ENCODE assay signal across 28 cellular contexts in the genomic region with DNA sequence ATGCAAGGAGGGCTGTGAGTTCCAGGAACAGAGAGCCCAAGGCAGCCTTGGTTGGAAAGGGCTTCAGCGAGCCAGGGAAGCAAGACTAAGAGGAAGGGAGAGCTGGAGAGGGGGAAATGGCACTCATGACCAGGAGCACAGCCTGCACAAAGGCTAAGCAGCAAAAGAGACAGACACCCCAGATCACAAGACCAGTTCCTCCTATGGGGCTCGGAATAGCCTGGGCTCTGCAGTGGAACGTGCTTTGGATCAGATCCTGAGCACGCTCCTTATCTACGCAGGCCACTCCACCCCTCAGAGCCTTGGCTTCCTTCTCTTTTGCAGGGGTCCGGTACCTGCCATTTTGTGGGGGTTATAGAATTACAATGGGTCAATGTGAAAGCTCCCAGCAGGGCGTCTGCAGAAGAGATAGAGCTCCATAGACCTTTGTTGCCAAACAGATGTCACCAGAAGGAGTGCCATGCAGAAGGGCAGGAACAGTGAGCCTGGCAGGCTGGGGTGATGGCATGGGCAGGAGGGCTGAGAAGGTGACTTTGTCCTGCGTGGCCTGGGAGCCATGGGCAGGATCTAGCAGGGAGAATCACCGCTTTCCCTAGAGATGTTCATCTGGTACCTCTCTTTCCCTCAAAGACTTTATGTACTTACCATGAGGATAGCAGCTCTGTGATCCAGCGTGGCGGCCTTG. TPM values are rescaled to one million over a fixed set of nuclear protein-coding genes. Genes with fewer than 3 reads are reported as not detected.
DNase-seq lines count a peak whose midpoint lies in the region; ATAC-seq, FAIRE-seq and TF ChIP-seq lines count a peak whose summit lies in the region.
"Had no signal": no experiment of that assay in that cellular context is flagged by ENCODE, and none has a peak within 500 bp of the region (broad histone marks: within the 10 kb centered on the region; RNA-seq: fewer than 3 reads in every experiment).

No MANE protein-coding gene starts in this region.

- H3K4me1 Mint-ChIP-seq in CD4-positive, alpha-beta T cell (ENCODE audit: low read depth) = peaks cover 10% of the 10 kb centered on the region
- H3K4me1 Mint-ChIP-seq in central memory CD8-positive, alpha-beta T cell = peaks cover 7% of the 10 kb centered on the region
- H3K4me1 Mint-ChIP-seq in immature natural killer cell = peaks cover 0 to 4% of the 10 kb centered on the region in 2 donors

- intact Hi-C loops in CD4-positive, alpha-beta T cell (cut with DNase I, micrococcal nuclease) = no loop called here
- intact Hi-C loops in kidney (cut with DNase I) = no loop called here

- no peaks in the 10 kb centered on the region for H3K4me1 ChIP-seq in HEK293 (ENCODE audit: control insufficient read depth, insufficient read depth, low read length)
- no peaks in the 10 kb centered on the region for H3K4me1 ChIP-seq in kidney (ENCODE audit: control insufficient read depth in 1 of 2, insufficient read depth in 1 of 2, low read depth in 1 of 2, low read length in 2 of 2)

- H3K27ac ChIP-seq in CD4-positive, alpha-beta T cell (ENCODE audit: low read depth, low read length) = no peak overlapping the region
- 0 out of 2 replicates have a peak overlapping the region, but pooled peaks have one; percentile 9 for H3K27ac ChIP-seq in HEK293 (ENCODE audit: extremely low read depth, low read depth, low read length)
- H3K27ac ChIP-seq in kidney (ENCODE audit: low read depth in 2 of 2, low read length in 2 of 2) = no peak overlapping the region
- H3K27ac ChIP-seq: brain microvascular endothelial cell, epithelial cell of prostate, psoas muscle had no signal

- no peaks in the 10 kb centered on the region for H3K27me3 ChIP-seq in CD4-positive, alpha-beta T cell (ENCODE audit: control insufficient read depth, insufficient read depth, low read length)
- H3K27me3 ChIP-seq: brain microvascular endothelial cell had no signal

- peak overlapping the region; percentile 19 for H3K27ac Mint-ChIP-seq in CD4-positive, alpha-beta T cell
- H3K27ac Mint-ChIP-seq in central memory CD8-positive, alpha-beta T cell (ENCODE audit: low read depth) = peak overlapping the region; percentile 2
- peak overlapping the region in 4 of 6 donors; percentile 4 to 41 (median 24) for H3K27ac Mint-ChIP-seq in immature natural killer cell
- H3K27ac Mint-ChIP-seq: activated naive CD4-positive, alpha-beta T cell treated with anti-CD3 and anti-CD28 coated beads for 36 hours had no signal

- H3K36me3 Mint-ChIP-seq in CD4-positive, alpha-beta T cell (ENCODE audit: low read depth) = peaks cover 53% of the 10 kb centered on the region
- H3K36me3 Mint-ChIP-seq in central memory CD8-positive, alpha-beta T cell (ENCODE audit: insufficient read depth) = peaks cover 22% of the 10 kb centered on the region
- H3K36me3 Mint-ChIP-seq in immature natural killer cell = peaks cover 5 to 6% (median 5%) of the 10 kb centered on the region in 3 donors

- no peaks in the 10 kb centered on the region for H3K9me3 ChIP-seq in CD4-positive, alpha-beta T cell (ENCODE audit: control insufficient read depth, low read length)
- H3K9me3 ChIP-seq in HEK293 (ENCODE audit: control insufficient read depth, insufficient read depth, low read depth, low read length) (no peaks in the 10 kb centered on the region), kidney (ENCODE audit: control insufficient read depth in 1 of 2, low read length in 2 of 2) (no peaks in the 10 kb centered on the region)
- H3K9me3 ChIP-seq: psoas muscle had no signal

- no peaks in the 10 kb centered on the region for H3K9me3 Mint-ChIP-seq in CD4-positive, alpha-beta T cell
- H3K9me3 Mint-ChIP-seq in central memory CD8-positive, alpha-beta T cell = no peaks in the 10 kb centered on the region
- no peaks in the 10 kb centered on the region for H3K9me3 Mint-ChIP-seq in immature natural killer cell
- H3K9me3 Mint-ChIP-seq: activated naive CD4-positive, alpha-beta T cell treated with anti-CD3 and anti-CD28 coated beads for 36 hours had no signal

- no peak overlapping the region for H3K4me3 ChIP-seq in HEK293 (ENCODE audit: low read depth, low read length)
- H3K4me3 ChIP-seq in kidney (ENCODE audit: low read length in 2 of 2) = no peak overlapping the region
- H3K4me3 ChIP-seq: psoas muscle had no signal

- no peak for ATAC-seq in CD4-positive, alpha-beta T cell (ENCODE audit: poor library complexity)
- no peak for ATAC-seq in central memory CD8-positive, alpha-beta T cell (replicated peaks; ENCODE audit: extremely low read depth, poor library complexity, severe bottlenecking)
- ATAC-seq in HG03457 (IDR thresholded peaks at IDR 0.05; ENCODE audit: unreplicated experiment) (no peak), GM21515 (IDR thresholded peaks at IDR 0.05; ENCODE audit: unreplicated experiment) (no peak)
- ATAC-seq: HCT116 had no signal

- H3K36me3 ChIP-seq in HEK293 (ENCODE audit: control insufficient read depth in 2 of 2, insufficient read depth in 1 of 2, low read length in 2 of 2) (peaks cover 20 to 74% of the 10 kb centered on the region in 2 experiments), kidney (ENCODE audit: control insufficient read depth in 1 of 2, insufficient read depth in 2 of 2, low read length in 2 of 2) (peaks cover 12 to 46% of the 10 kb centered on the region in 2 donors)

- no peak for DNase-seq in CD4-positive, alpha-beta T cell
- no peak for DNase-seq in central memory CD8-positive, alpha-beta T cell (ENCODE audit: low spot score in 2 of 2)
- DNase-seq in immature natural killer cell (no peak), MV-4-11 (lab: John Stamatoyannopoulos, UW) (no peak), kidney (no peak)
- DNase-seq: activated CD4-positive, alpha-beta T cell treated with anti-CD3 and anti-CD28 coated beads, Interleukin-2, amount 50 U/mL, for 48 hours; activated CD8-positive, alpha-beta memory T cell treated with anti-CD3 and anti-CD28 coated beads, Interleukin-2, amount 50 U/mL, for 4 hours; activated naive CD4-positive, alpha-beta T cell treated with anti-CD3 and anti-CD28 coated beads for 36 hours; amniotic stem cell; brain microvascular endothelial cell; COR-L47; DMS53; effector CD4-positive, alpha-beta T cell; IMR-90; NCI-H1436 treated with DMSO at 0.1 percent for 48 hours; NCI-H2107; NCI-H748 treated with DMSO at 0.1 percent for 48 hours; occipital lobe; stimulated activated CD4-positive, alpha-beta T cell treated with anti-CD3 and anti-CD28 coated beads, Interleukin-4, amount 100 ng/mL, for 24 hours; T1000; trophoblast cell had no signal

- H3K27me3 Mint-ChIP-seq in CD4-positive, alpha-beta T cell = no peaks in the 10 kb centered on the region
- no peaks in the 10 kb centered on the region for H3K27me3 Mint-ChIP-seq in central memory CD8-positive, alpha-beta T cell
- peaks cover 0 to 1% (median 0%) of the 10 kb centered on the region in 3 donors for H3K27me3 Mint-ChIP-seq in immature natural killer cell (ENCODE audit: low read depth in 3 of 3)

- POLR2A ChIA-PET in CD4-positive, alpha-beta T cell (lab: Charles Lee) = interaction anchor here (0.6 to 0.7 kb wide), 2 partner anchors 142 to 479 kb away, joined by 3 read pairs; partner anchors contain the start of gene ST13
- POLR2A ChIA-PET in HEK293 (lab: Yijun Ruan, JAX) = interaction anchor here (1.3 kb wide), 1 partner anchor 9 kb away, joined by 3 read pairs; no protein-coding TSS in a partner anchor

- TF ChIP-seq CTCF in CD4-positive, alpha-beta T cell (IDR thresholded peaks at IDR 0.05) = no peak
- TF ChIP-seq CTCF in HEK293 (tag by site-specific recombination; IDR thresholded peaks at IDR 0.05) = no peak
- TF ChIP-seq CTCF in kidney (IDR thresholded peaks at IDR 0.05; ENCODE audit: borderline replicate concordance, extremely low read depth, insufficient read depth) = no peak

- H3K4me3 Mint-ChIP-seq in CD4-positive, alpha-beta T cell = no peak overlapping the region
- H3K4me3 Mint-ChIP-seq in central memory CD8-positive, alpha-beta T cell = no peak overlapping the region
- H3K4me3 Mint-ChIP-seq in immature natural killer cell = no peak overlapping the region
- H3K4me3 Mint-ChIP-seq: activated naive CD4-positive, alpha-beta T cell treated with anti-CD3 and anti-CD28 coated beads for 36 hours had no signal

- no peak for FAIRE-seq in kidney (lab: Jason Lieb, UNC)
- FAIRE-seq: RCC 7860 had no signal

- no peak overlapping the region for H3K9ac ChIP-seq in kidney (ENCODE audit: low read length in 2 of 2)

- CTCF ChIA-PET in CD4-positive, alpha-beta T cell (lab: Charles Lee) = no interaction called here
- CTCF ChIA-PET in HEK293 (lab: Yijun Ruan, JAX) = interaction anchor here (0.5 kb wide), 1 partner anchor 15 kb away, joined by 3 read pairs; no protein-coding TSS in a partner anchor

TF ChIP-seq in HEK293, 187 proteins besides CTCF, POLR2A, EP300 and RAD21 (continues in another document):
- TF ChIP-seq ZNF747 (tag by site-specific recombination; IDR thresholded peaks at IDR 0.05) (no peak), ZNF510 (tag by site-specific recombination; IDR thresholded peaks at IDR 0.05; ENCODE audit: insufficient replicate concordance) (no peak), ZNF561 (tag by site-specific recombination; IDR thresholded peaks at IDR 0.05; ENCODE audit: borderline replicate concordance) (no peak), ZNF19 (tag by site-specific recombination; IDR thresholded peaks at IDR 0.05; ENCODE audit: low read depth) (no peak)

RNA-seq across cellular contexts. Expression of gene ZC3H7B, which starts 33.8 kb away (rescaled TPM):
- 10 to 100 TPM; 29.5 to 32.7 TPM for total RNA-seq in CD4-positive, alpha-beta T cell
- 1 to 10 TPM in 1 of 3 donors, under 1 TPM in 1, not detected in 1; 0.33 to 2.4 TPM for polyA plus RNA-seq in immature natural killer cell
- 68.6 TPM for total RNA-seq in kidney
- 28.3 TPM for polyA plus RNA-seq in kidney (ENCODE audit: insufficient read depth, low read depth, low replicate concordance)

RNA-seq across cellular contexts. Expression of gene TEF, which starts 46.6 kb away (rescaled TPM):
- 1 to 10 TPM; 2.4 to 2.6 TPM for total RNA-seq in CD4-positive, alpha-beta T cell
- polyA plus RNA-seq in immature natural killer cell (1 to 10 TPM; 1.4 to 3.8 (median 1.8) TPM), kidney (ENCODE audit: insufficient read depth, low read depth, low replicate concordance) (19.4 TPM)
- 34.9 TPM for total RNA-seq in kidney

RNA-seq across cellular contexts. Expression of gene RANGAP1, which starts 49.1 kb away (rescaled TPM):
- total RNA-seq in CD4-positive, alpha-beta T cell = 100 to 1,000 TPM; 163 to 172 TPM
- 10 to 100 TPM; 10.4 to 29.9 (median 15.6) TPM for polyA plus RNA-seq in immature natural killer cell
- total RNA-seq in kidney = 38.8 TPM
- polyA plus RNA-seq in kidney (ENCODE audit: insufficient read depth, low read depth, low replicate concordance) = 40.8 TPM
